In the genomic region with DNA sequence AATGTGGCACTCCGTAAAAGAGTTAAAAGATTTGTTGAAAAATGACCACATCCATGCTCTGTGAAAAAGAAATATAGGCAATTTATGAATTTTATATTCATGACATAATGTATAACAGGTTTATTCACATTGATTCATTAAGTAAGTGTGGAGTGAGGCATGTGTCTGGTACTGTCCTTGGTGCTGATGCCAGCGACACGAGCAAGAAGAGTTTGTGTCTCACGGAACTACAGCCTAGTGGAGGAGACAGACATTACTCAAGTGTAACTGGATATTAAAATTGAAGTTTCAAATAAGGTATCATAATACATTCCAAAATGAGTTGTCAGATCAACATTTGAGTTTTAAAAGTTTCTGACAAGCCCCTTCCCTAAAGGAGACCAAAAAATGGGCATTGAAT, we compare ENCODE assay signal across 1 cellular context.
TF ChIP-seq lines count a peak whose summit lies in the region.

No MANE protein-coding gene starts in this region.

TF ChIP-seq in HepG2, 621 proteins besides CTCF, POLR2A, EP300 and RAD21 (continued from another document):
- TF ChIP-seq, protein P1, sequence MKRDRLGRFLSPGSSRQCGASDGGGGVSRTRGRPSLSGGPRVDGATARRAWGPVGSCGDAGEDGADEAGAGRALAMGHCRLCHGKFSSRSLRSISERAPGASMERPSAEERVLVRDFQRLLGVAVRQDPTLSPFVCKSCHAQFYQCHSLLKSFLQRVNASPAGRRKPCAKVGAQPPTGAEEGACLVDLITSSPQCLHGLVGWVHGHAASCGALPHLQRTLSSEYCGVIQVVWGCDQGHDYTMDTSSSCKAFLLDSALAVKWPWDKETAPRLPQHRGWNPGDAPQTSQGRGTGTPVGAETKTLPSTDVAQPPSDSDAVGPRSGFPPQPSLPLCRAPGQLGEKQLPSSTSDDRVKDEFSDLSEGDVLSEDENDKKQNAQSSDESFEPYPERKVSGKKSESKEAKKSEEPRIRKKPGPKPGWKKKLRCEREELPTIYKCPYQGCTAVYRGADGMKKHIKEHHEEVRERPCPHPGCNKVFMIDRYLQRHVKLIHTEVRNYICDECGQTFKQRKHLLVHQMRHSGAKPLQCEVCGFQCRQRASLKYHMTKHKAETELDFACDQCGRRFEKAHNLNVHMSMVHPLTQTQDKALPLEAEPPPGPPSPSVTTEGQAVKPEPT (CRISPR knock-in tag; IDR thresholded peaks at IDR 0.05; ENCODE audit: low read depth) = no peak
- TF ChIP-seq NKX3-1 (CRISPR knock-in tag; IDR thresholded peaks at IDR 0.05) (0 out of 2 replicates have a peak, but pooled peaks have one; percentile 58), NFE2L2 (IDR thresholded peaks at IDR 0.05; ENCODE audit: low read length) (no peak), ATM (IDR thresholded peaks at IDR 0.05; ENCODE audit: borderline replicate concordance) (no peak), ZNF644 (CRISPR knock-in tag; IDR thresholded peaks at IDR 0.05; ENCODE audit: low read depth) (peak; percentile 63; the same call in 1 of the 2 replicates), SMC3 (IDR thresholded peaks at IDR 0.05; ENCODE audit: low read length) (no peak), JARID2 (CRISPR knock-in tag; IDR thresholded peaks at IDR 0.05; ENCODE audit: insufficient replicate concordance) (no peak), ZNF7 (CRISPR knock-in tag; IDR thresholded peaks at IDR 0.05) (no peak), HOXA3 (CRISPR knock-in tag; IDR thresholded peaks at IDR 0.05) (no peak), ZNF569 (CRISPR knock-in tag; IDR thresholded peaks at IDR 0.05; ENCODE audit: borderline replicate concordance) (no peak), GABPB1 (CRISPR knock-in tag; IDR thresholded peaks at IDR 0.05) (no peak), ZNF432 (CRISPR knock-in tag; IDR thresholded peaks at IDR 0.05; ENCODE audit: borderline replicate concordance) (no peak), SRSF9 (IDR thresholded peaks at IDR 0.05; ENCODE audit: borderline replicate concordance, insufficient read depth, low read depth, low read length, poor library complexity, severe bottlenecking) (no peak)
- TF ChIP-seq, protein P2, sequence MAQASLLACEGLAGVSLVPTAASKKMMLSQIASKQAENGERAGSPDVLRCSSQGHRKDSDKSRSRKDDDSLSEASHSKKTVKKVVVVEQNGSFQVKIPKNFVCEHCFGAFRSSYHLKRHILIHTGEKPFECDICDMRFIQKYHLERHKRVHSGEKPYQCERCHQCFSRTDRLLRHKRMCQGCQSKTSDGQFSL (CRISPR knock-in tag; IDR thresholded peaks at IDR 0.05) = no peak
